In genomic region chr15:95668201-95668600, GRCh38 we compare ENCODE assay signal across 15 cellular contexts.
"Had no signal": no experiment of that assay in that cellular context is flagged by ENCODE, and none has a peak within 500 bp of the region (broad histone marks: within the 10 kb centered on the region; RNA-seq: fewer than 3 reads in every experiment).

No MANE protein-coding gene starts in this region.

- H3K4me3 ChIP-seq: adrenal gland, body of pancreas, spleen had no signal

- H3K9me3 ChIP-seq: adrenal gland, body of pancreas, spleen had no signal

- H3K27me3 Mint-ChIP-seq: stimulated activated naive B cell treated with anti-CD40 and anti-IgM and Interleukin-4, amounts not matched to agents 10 μg/mL and 1 μg/mL and 100 μg/mL, for 72 hours had no signal

- H3K36me3 ChIP-seq: adrenal gland, spleen had no signal

- DNase-seq: activated CD4-positive, alpha-beta T cell treated with anti-CD3 and anti-CD28 coated beads, Interleukin-2, amount 50 U/mL, for 4 hours; activated naive CD4-positive, alpha-beta T cell treated with anti-CD3 and anti-CD28 coated beads, Interleukin-2, amount 50 U/mL, for 16 hours; activated T-cell treated with anti-CD3 and anti-CD28 coated beads, Interleukin-2, amount 50 U/mL, for 1 hour; adrenal gland; body of pancreas; endodermal cell; erythroblast; left colon; mesenchymal stem cell; retina; spleen; stimulated activated CD4-positive, alpha-beta T cell treated with anti-CD3 and anti-CD28 coated beads, Interleukin-1b, Interleukin-23, amount 100 ng/mL, for 48 hours; stimulated activated naive B cell treated with anti-CD40 and anti-IgM and Interleukin-4, amounts not matched to agents 10 μg/mL and 1 μg/mL and 100 μg/mL, for 72 hours; trophoblast cell had no signal

- H3K27ac Mint-ChIP-seq: endodermal cell; stimulated activated naive B cell treated with anti-CD40 and anti-IgM and Interleukin-4, amounts not matched to agents 10 μg/mL and 1 μg/mL and 100 μg/mL, for 72 hours; T-helper 2 cell treated with Interferon-gamma antibody and Interleukin-4, amounts not matched to agents 5 μg/mL and 100 μg/mL, for 36 hours had no signal

- H3K27me3 ChIP-seq: adrenal gland, body of pancreas, spleen had no signal

- H3K4me1 ChIP-seq: adrenal gland, body of pancreas had no signal

- ATAC-seq: body of pancreas; left colon; stimulated activated naive B cell treated with anti-CD40 and anti-IgM and Interleukin-4, amounts not matched to agents 10 μg/mL and 1 μg/mL and 100 μg/mL, for 72 hours had no signal

- H3K27ac ChIP-seq: body of pancreas had no signal

- H3K36me3 Mint-ChIP-seq: stimulated activated naive B cell treated with anti-CD40 and anti-IgM and Interleukin-4, amounts not matched to agents 10 μg/mL and 1 μg/mL and 100 μg/mL, for 72 hours had no signal

- H3K9me3 Mint-ChIP-seq: endodermal cell; stimulated activated naive B cell treated with anti-CD40 and anti-IgM and Interleukin-4, amounts not matched to agents 10 μg/mL and 1 μg/mL and 100 μg/mL, for 72 hours; T-helper 2 cell treated with Interferon-gamma antibody and Interleukin-4, amounts not matched to agents 5 μg/mL and 100 μg/mL, for 36 hours had no signal

- H3K4me3 Mint-ChIP-seq: endodermal cell; stimulated activated naive B cell treated with anti-CD40 and anti-IgM and Interleukin-4, amounts not matched to agents 10 μg/mL and 1 μg/mL and 100 μg/mL, for 72 hours had no signal

- H3K4me1 Mint-ChIP-seq: stimulated activated naive B cell treated with anti-CD40 and anti-IgM and Interleukin-4, amounts not matched to agents 10 μg/mL and 1 μg/mL and 100 μg/mL, for 72 hours had no signal
